Comparison of ENCODE assay signal across 14 cellular contexts in genomic region chr6:343960-344815, GRCh38.
DNase-seq lines count a peak whose midpoint lies in the region; ATAC-seq and TF ChIP-seq lines count a peak whose summit lies in the region.
"Had no signal": no experiment of that assay in that cellular context is flagged by ENCODE, and none has a peak within 500 bp of the region (broad histone marks: within the 10 kb centered on the region; RNA-seq: fewer than 3 reads in every experiment).

No MANE protein-coding gene starts in this region.

- peaks cover 4% of the 10 kb centered on the region for H3K4me1 Mint-ChIP-seq in nephron progenitor cell

- H3K27me3 Mint-ChIP-seq in nephron progenitor cell (ENCODE audit: low read depth, poor library complexity): peaks cover 6% of the 10 kb centered on the region
- H3K27me3 Mint-ChIP-seq: CD8-positive, alpha-beta memory T cell had no signal

- no peak overlapping the region for H3K4me3 ChIP-seq in AG10803 (ENCODE audit: low read length)
- H3K4me3 ChIP-seq: BLaER1, MG63 had no signal

- peak overlapping the region; percentile 48 for H3K27ac Mint-ChIP-seq in nephron progenitor cell

- H3K36me3 Mint-ChIP-seq in nephron progenitor cell (ENCODE audit: low read depth): peaks cover 46% of the 10 kb centered on the region

- no peak overlapping the region for H3K4me3 Mint-ChIP-seq in nephron progenitor cell

- no peak for ATAC-seq in GM19351 (IDR thresholded peaks at IDR 0.05; ENCODE audit: unreplicated experiment)

- peak; percentile 77 for DNase-seq in AG10803 (ENCODE audit: low read depth)
- peak; percentile 43 for DNase-seq in GM03348 (ENCODE audit: low spot score)
- DNase-seq in fibroblast of peridontal ligament (ENCODE audit: extremely low read depth): peak; percentile 16
- DNase-seq in nephron progenitor cell: no peak
- DNase-seq in hepatic stellate cell (ENCODE audit: low spot score): no peak
- no peak for DNase-seq in activated CD4-positive, alpha-beta T cell treated with anti-CD3 and anti-CD28 coated beads, Interleukin-2, amount 50 U/mL, for 4 hours
- DNase-seq: CD8-positive, alpha-beta memory T cell; MG63; NCI-H1930; NCI-H2171; NCI-H510A; NCI-H82 had no signal

- peaks cover 93% of the 10 kb centered on the region for H3K9me3 Mint-ChIP-seq in nephron progenitor cell

- TF ChIP-seq CTCF in AG10803 (conservative IDR thresholded peaks at IDR 0.05; ENCODE audit: low read length) (no peak), nephron progenitor cell (IDR thresholded peaks at IDR 0.05) (no peak)

Comparison
In these comparisons a context has a peak if more than half of its experiments do, and no peak if none do; other contexts are left out.
1. DNase-seq: peak in AG10803 (single experiment), GM03348 (single experiment) and fibroblast of peridontal ligament (single experiment); none in nephron progenitor cell (single experiment), hepatic stellate cell (single experiment) and activated CD4-positive, alpha-beta T cell treated with anti-CD3 and anti-CD28 coated beads, Interleukin-2, amount 50 U/mL, for 4 hours (0 of 2).